Comparison of ENCODE assay signal across 20 cellular contexts in genomic region chr14:75511201-75511600, GRCh38. TPM values are rescaled to one million over a fixed set of nuclear protein-coding genes. Genes with fewer than 3 reads are reported as not detected.
"Had no signal": no experiment of that assay in that cellular context is flagged by ENCODE, and none has a peak within 500 bp of the region (broad histone marks: within the 10 kb centered on the region; RNA-seq: fewer than 3 reads in every experiment).

No MANE protein-coding gene starts in this region.

- H3K4me1 Mint-ChIP-seq: nephron had no signal

- ATAC-seq: gastrocnemius medialis, right lobe of liver, upper lobe of right lung had no signal

- H3K4me3 Mint-ChIP-seq: activated naive CD8-positive, alpha-beta T cell treated with anti-CD3 and anti-CD28 coated beads, Interleukin-2, amount 10 ng/mL, durations not matched to agents 7 days and 5 days; nephron had no signal

- H3K27me3 Mint-ChIP-seq: activated naive CD8-positive, alpha-beta T cell treated with anti-CD3 and anti-CD28 coated beads, Interleukin-2, amount 10 ng/mL, durations not matched to agents 7 days and 5 days had no signal

- H3K27ac Mint-ChIP-seq: activated naive CD8-positive, alpha-beta T cell treated with anti-CD3 and anti-CD28 coated beads, Interleukin-2, amount 10 ng/mL, durations not matched to agents 7 days and 5 days; nephron had no signal

- DNase-seq: activated CD4-positive, alpha-beta T cell treated with anti-CD3 and anti-CD28 coated beads for 48 hours; activated effector memory CD4-positive, alpha-beta T cell treated with Interleukin-2 at 50 U/mL for 16 hours; activated naive CD8-positive, alpha-beta T cell treated with anti-CD3 and anti-CD28 coated beads, Interleukin-2, amount 10 ng/mL, durations not matched to agents 7 days and 5 days; amniotic stem cell; brain microvascular endothelial cell; dorsolateral prefrontal cortex; effector memory CD4-positive, alpha-beta T cell; gastrocnemius medialis; glutamatergic neuron; left ventricle myocardium inferior; mesendoderm; right lobe of liver; stimulated activated CD4-positive, alpha-beta T cell treated with anti-CD3 and anti-CD28 coated beads, Interleukin-2, amount 100 ng/mL, for 48 hours; tibial artery; upper lobe of right lung had no signal

RNA-seq across cellular contexts. Expression of gene BATF, which starts 11.1 kb away (rescaled TPM):
- total RNA-seq: astrocyte, cerebellum, epithelial cell of proximal tubule, renal cortical epithelial cell had no signal
